17 cellular contexts compared by ENCODE assay signal in the genomic region with DNA sequence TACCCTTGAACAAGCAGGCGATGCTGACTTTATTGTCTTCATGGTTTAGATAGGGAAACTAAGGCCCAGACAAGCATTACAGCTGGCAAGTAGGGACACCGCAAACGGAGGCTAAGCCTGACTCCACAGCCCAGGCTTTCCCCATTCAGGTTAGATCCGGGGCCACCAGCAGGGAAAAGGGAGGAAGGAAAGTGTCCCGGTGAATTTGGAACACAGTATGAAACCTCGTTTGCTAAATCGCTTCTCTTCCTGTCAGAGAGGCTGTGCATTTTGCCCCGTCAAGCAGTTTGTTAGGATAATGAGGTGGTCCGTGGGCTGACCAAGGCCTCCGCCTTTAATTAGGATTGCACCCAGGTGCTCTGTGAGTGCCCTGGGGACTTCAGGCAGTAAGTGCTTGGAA.
"Had no signal": no experiment of that assay in that cellular context is flagged by ENCODE, and none has a peak within 500 bp of the region (broad histone marks: within the 10 kb centered on the region; RNA-seq: fewer than 3 reads in every experiment).

No MANE protein-coding gene starts in this region.

- H3K27ac Mint-ChIP-seq: activated CD4-positive, alpha-beta memory T cell treated with anti-CD3 and anti-CD28 coated beads for 36 hours; activated naive CD4-positive, alpha-beta T cell treated with anti-CD3 and anti-CD28 coated beads, Interleukin-2, amount 10 ng/mL, durations not matched to agents 7 days and 5 days; activated T-cell treated with anti-CD3 and anti-CD28 coated beads, Interleukin-2, amount 50 U/mL, for 24 hours; T-cell had no signal

- H3K4me1 Mint-ChIP-seq: activated naive CD4-positive, alpha-beta T cell treated with anti-CD3 and anti-CD28 coated beads, Interleukin-2, amount 10 ng/mL, durations not matched to agents 7 days and 5 days; stimulated activated naive CD8-positive, alpha-beta T cell treated with anti-CD3 and anti-CD28 coated beads, Interleukin-15, amount 100 ng/mL, for 72 hours; T-cell had no signal

- H3K79me2 ChIP-seq: hepatocyte had no signal

- H3K9me3 ChIP-seq: colonic mucosa, esophagus muscularis mucosa, ovary, right lobe of liver, thoracic aorta, upper lobe of right lung had no signal

- H3K36me3 ChIP-seq: cardiac muscle cell, colonic mucosa, ovary, right lobe of liver, thoracic aorta had no signal

- H3K27me3 Mint-ChIP-seq: activated CD4-positive, alpha-beta memory T cell treated with anti-CD3 and anti-CD28 coated beads for 36 hours; activated naive CD4-positive, alpha-beta T cell treated with anti-CD3 and anti-CD28 coated beads, Interleukin-2, amount 10 ng/mL, durations not matched to agents 7 days and 5 days; activated T-cell treated with anti-CD3 and anti-CD28 coated beads, Interleukin-2, amount 50 U/mL, for 24 hours; stimulated activated naive CD8-positive, alpha-beta T cell treated with anti-CD3 and anti-CD28 coated beads, Interleukin-15, amount 100 ng/mL, for 72 hours; T-cell had no signal

- H3K27ac ChIP-seq: cardiac muscle cell, colonic mucosa, hepatocyte, ovary, right lobe of liver, thoracic aorta had no signal

- H3K4me2 ChIP-seq: hepatocyte, smooth muscle cell had no signal

- H3K36me3 Mint-ChIP-seq: activated CD4-positive, alpha-beta memory T cell treated with anti-CD3 and anti-CD28 coated beads for 36 hours; activated naive CD4-positive, alpha-beta T cell treated with anti-CD3 and anti-CD28 coated beads, Interleukin-2, amount 10 ng/mL, durations not matched to agents 7 days and 5 days; T-cell had no signal

- H3K4me1 ChIP-seq: colonic mucosa, right lobe of liver had no signal

- H3K27me3 ChIP-seq: cardiac muscle cell, colonic mucosa, esophagus muscularis mucosa, hepatocyte, ovary, right lobe of liver, upper lobe of right lung had no signal

- H3K4me3 Mint-ChIP-seq: activated CD4-positive, alpha-beta memory T cell treated with anti-CD3 and anti-CD28 coated beads for 36 hours; activated naive CD4-positive, alpha-beta T cell treated with anti-CD3 and anti-CD28 coated beads, Interleukin-2, amount 10 ng/mL, durations not matched to agents 7 days and 5 days; activated T-cell treated with anti-CD3 and anti-CD28 coated beads, Interleukin-2, amount 50 U/mL, for 24 hours; stimulated activated naive CD8-positive, alpha-beta T cell treated with anti-CD3 and anti-CD28 coated beads, Interleukin-15, amount 100 ng/mL, for 72 hours; T-cell had no signal

- DNase-seq: activated CD4-positive, alpha-beta memory T cell treated with anti-CD3 and anti-CD28 coated beads for 36 hours; activated naive CD4-positive, alpha-beta T cell treated with anti-CD3 and anti-CD28 coated beads, Interleukin-2, amount 10 ng/mL, durations not matched to agents 7 days and 5 days; activated T-cell treated with anti-CD3 and anti-CD28 coated beads, Interleukin-2, amount 50 U/mL, for 24 hours; colonic mucosa; kidney glomerular epithelial cell; midbrain; ovary; right lobe of liver; stimulated activated naive CD8-positive, alpha-beta T cell treated with anti-CD3 and anti-CD28 coated beads, Interleukin-15, amount 100 ng/mL, for 72 hours; T-cell; upper lobe of right lung had no signal

- H3K4me3 ChIP-seq: cardiac muscle cell, colonic mucosa, esophagus muscularis mucosa, hepatocyte, ovary, right lobe of liver, smooth muscle cell, thoracic aorta, upper lobe of right lung had no signal

- H3K9me3 Mint-ChIP-seq: activated CD4-positive, alpha-beta memory T cell treated with anti-CD3 and anti-CD28 coated beads for 36 hours; activated naive CD4-positive, alpha-beta T cell treated with anti-CD3 and anti-CD28 coated beads, Interleukin-2, amount 10 ng/mL, durations not matched to agents 7 days and 5 days; activated T-cell treated with anti-CD3 and anti-CD28 coated beads, Interleukin-2, amount 50 U/mL, for 24 hours; neural crest cell; stimulated activated naive CD8-positive, alpha-beta T cell treated with anti-CD3 and anti-CD28 coated beads, Interleukin-15, amount 100 ng/mL, for 72 hours; T-cell had no signal

- H2AFZ ChIP-seq: hepatocyte had no signal
